ENCODE assay signal across 26 cellular contexts in the genomic region with DNA sequence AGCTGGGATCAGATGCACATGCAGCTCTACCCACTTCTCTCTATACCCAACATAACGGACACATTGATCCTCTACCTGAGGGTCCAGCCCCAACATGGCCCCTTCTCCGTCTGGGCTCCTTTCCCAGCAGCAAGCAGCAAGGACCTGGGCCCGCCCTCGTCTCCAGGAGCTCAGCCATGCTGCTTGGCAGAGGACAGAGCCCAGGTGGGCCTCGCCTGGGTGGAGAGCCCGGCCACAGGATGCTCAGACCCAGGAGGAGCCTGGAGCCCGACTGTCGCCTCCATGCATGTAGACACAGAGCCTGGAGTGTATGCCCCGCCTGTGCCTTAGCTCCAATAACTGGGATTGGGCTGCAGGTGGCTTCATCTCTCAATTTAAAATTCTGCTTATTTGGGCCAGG.
"Had no signal": no experiment of that assay in that cellular context is flagged by ENCODE, and none has a peak within 500 bp of the region (broad histone marks: within the 10 kb centered on the region; RNA-seq: fewer than 3 reads in every experiment).

No MANE protein-coding gene starts in this region.

- H3K27me3 Mint-ChIP-seq: effector memory CD8-positive, alpha-beta T cell; naive B cell; natural killer cell treated with Interleukin-12 subunit alpha and Interleukin-12 subunit beta and Interleukin-15 and Interleukin-18, amount 100 ng/mL, for 72 hours; stimulated activated memory B cell treated with anti-CD40 and anti-IgM and Interleukin-4, amounts not matched to agents 10 μg/mL and 1 μg/mL and 100 μg/mL, for 72 hours had no signal

- H3K9me3 Mint-ChIP-seq: effector memory CD8-positive, alpha-beta T cell; mesothelial cell of epicardium; naive B cell; natural killer cell treated with Interleukin-12 subunit alpha and Interleukin-12 subunit beta and Interleukin-15 and Interleukin-18, amount 100 ng/mL, for 72 hours; neural progenitor cell; stimulated activated memory B cell treated with anti-CD40 and anti-IgM and Interleukin-4, amounts not matched to agents 10 μg/mL and 1 μg/mL and 100 μg/mL, for 72 hours had no signal

- H2AFZ ChIP-seq: neural progenitor cell had no signal

- H3K9me3 ChIP-seq: left lung, mucosa of descending colon, prostate gland, right atrium auricular region, testis, tibial artery, upper lobe of left lung had no signal

- H3K4me3 Mint-ChIP-seq: effector memory CD8-positive, alpha-beta T cell; mesothelial cell of epicardium; naive B cell; natural killer cell treated with Interleukin-12 subunit alpha and Interleukin-12 subunit beta and Interleukin-15 and Interleukin-18, amount 100 ng/mL, for 72 hours; neural progenitor cell; stimulated activated memory B cell treated with anti-CD40 and anti-IgM and Interleukin-4, amounts not matched to agents 10 μg/mL and 1 μg/mL and 100 μg/mL, for 72 hours had no signal

- H3K4me1 Mint-ChIP-seq: stimulated activated memory B cell treated with anti-CD40 and anti-IgM and Interleukin-4, amounts not matched to agents 10 μg/mL and 1 μg/mL and 100 μg/mL, for 72 hours had no signal

- H3K27ac ChIP-seq: left lung, neural progenitor cell, prostate gland, right atrium auricular region, testis, tibial artery, upper lobe of left lung had no signal

- FAIRE-seq: endometrium, frontal cortex, urothelium cell line had no signal

- H3K36me3 ChIP-seq: neural progenitor cell, prostate gland, right atrium auricular region had no signal

- DNase-seq: cortex of kidney; effector memory CD8-positive, alpha-beta T cell; erythroblast; hypothalamus; left cardiac atrium; left lung; mesenchymal stem cell; naive B cell; nucleus accumbens; stimulated activated CD4-positive, alpha-beta T cell treated with anti-CD3 and anti-CD28 coated beads, Interleukin-4, amount 100 ng/mL, for 4 hours; stimulated activated naive CD8-positive, alpha-beta T cell treated with anti-CD3 and anti-CD28 coated beads, Interleukin-15, Interleukin-2, amounts not matched to agents 100 U/mL and 50 U/mL, for 24 hours; substantia nigra; testis; tibial artery had no signal

- H3K4me1 ChIP-seq: neural progenitor cell, right atrium auricular region, testis had no signal

- ATAC-seq: effector memory CD8-positive, alpha-beta T cell; left lung; mucosa of descending colon; natural killer cell treated with Interleukin-12 subunit alpha and Interleukin-12 subunit beta and Interleukin-15 and Interleukin-18, amount 100 ng/mL, for 72 hours; sciatic nerve; stimulated activated memory B cell treated with anti-CD40 and anti-IgM and Interleukin-4, amounts not matched to agents 10 μg/mL and 1 μg/mL and 100 μg/mL, for 72 hours; stimulated activated naive CD8-positive, alpha-beta T cell treated with anti-CD3 and anti-CD28 coated beads, Interleukin-15, Interleukin-2, amounts not matched to agents 100 U/mL and 50 U/mL, for 24 hours had no signal

- H3K27me3 ChIP-seq: left lung, neural progenitor cell, right atrium auricular region, testis, tibial artery, upper lobe of left lung had no signal

- H3K9ac ChIP-seq: neural progenitor cell had no signal

- H3K27ac Mint-ChIP-seq: effector memory CD8-positive, alpha-beta T cell; mesothelial cell of epicardium; natural killer cell treated with Interleukin-12 subunit alpha and Interleukin-12 subunit beta and Interleukin-15 and Interleukin-18, amount 100 ng/mL, for 72 hours; neural progenitor cell; stimulated activated memory B cell treated with anti-CD40 and anti-IgM and Interleukin-4, amounts not matched to agents 10 μg/mL and 1 μg/mL and 100 μg/mL, for 72 hours had no signal

- H3K4me2 ChIP-seq: neural progenitor cell had no signal

- H3K36me3 Mint-ChIP-seq: natural killer cell treated with Interleukin-12 subunit alpha and Interleukin-12 subunit beta and Interleukin-15 and Interleukin-18, amount 100 ng/mL, for 72 hours had no signal

- H3K4me3 ChIP-seq: left lung, mucosa of descending colon, neural progenitor cell, prostate gland, right atrium auricular region, testis, tibial artery, upper lobe of left lung had no signal
